ENCODE assay signal across 8 cellular contexts in genomic region chr19:3434630-3435553, GRCh38. TPM values are rescaled to one million over a fixed set of nuclear protein-coding genes. Genes with fewer than 3 reads are reported as not detected.
DNase-seq lines count a peak whose midpoint lies in the region; ATAC-seq and TF ChIP-seq lines count a peak whose summit lies in the region.

No MANE protein-coding gene starts in this region.

- peaks cover 4% of the 10 kb centered on the region for H3K9me3 Mint-ChIP-seq in activated naive CD8-positive, alpha-beta T cell treated with anti-CD3 and anti-CD28 coated beads, Interleukin-2, amount 10 ng/mL, durations not matched to agents 7 days and 5 days
- no peaks in the 10 kb centered on the region for H3K9me3 Mint-ChIP-seq in osteocyte (ENCODE audit: unreplicated experiment)

- peak overlapping the region; percentile 98 for H3K4me3 Mint-ChIP-seq in activated naive CD8-positive, alpha-beta T cell treated with anti-CD3 and anti-CD28 coated beads, Interleukin-2, amount 10 ng/mL, durations not matched to agents 7 days and 5 days
- H3K4me3 Mint-ChIP-seq in osteocyte (ENCODE audit: unreplicated experiment), result peak overlapping the region; percentile 95

- no peaks in the 10 kb centered on the region for H3K36me3 ChIP-seq in ES-I3 (ENCODE audit: insufficient read depth, low read length)
- peaks cover 49% of the 10 kb centered on the region for H3K36me3 ChIP-seq in SK-N-MC (ENCODE audit: insufficient read depth, low read length)
- H3K36me3 ChIP-seq in thoracic aorta, result peaks cover 36% of the 10 kb centered on the region

- H3K27me3 Mint-ChIP-seq in activated naive CD8-positive, alpha-beta T cell treated with anti-CD3 and anti-CD28 coated beads, Interleukin-2, amount 10 ng/mL, durations not matched to agents 7 days and 5 days, result no peaks in the 10 kb centered on the region
- H3K27me3 Mint-ChIP-seq in osteocyte (ENCODE audit: unreplicated experiment), result no peaks in the 10 kb centered on the region

- H3K4me1 ChIP-seq in ES-I3 (ENCODE audit: insufficient read depth, low read length) (no peaks in the 10 kb centered on the region), thoracic aorta (ENCODE audit: control insufficient read depth in 1 of 2, low read depth in 2 of 2) (peaks cover 19 to 50% of the 10 kb centered on the region in 2 donors)

- H3K4me1 Mint-ChIP-seq in activated naive CD8-positive, alpha-beta T cell treated with anti-CD3 and anti-CD28 coated beads, Interleukin-2, amount 10 ng/mL, durations not matched to agents 7 days and 5 days, result peaks cover 8% of the 10 kb centered on the region
- H3K4me1 Mint-ChIP-seq in osteocyte (ENCODE audit: unreplicated experiment), result peaks cover 14% of the 10 kb centered on the region

- intact Hi-C loops in Right ventricle myocardium inferior (cut with DNase I), result loop anchor here (2.0 to 5.0 kb wide), 2 partner anchors 24 to 108 kb away; no protein-coding TSS in a partner anchor

- H3K4me3 ChIP-seq in SK-N-MC (peak overlapping the region; percentile 96), thoracic aorta (peak overlapping the region; percentile 69)

- peaks cover 12% of the 10 kb centered on the region for H3K36me3 Mint-ChIP-seq in activated naive CD8-positive, alpha-beta T cell treated with anti-CD3 and anti-CD28 coated beads, Interleukin-2, amount 10 ng/mL, durations not matched to agents 7 days and 5 days
- peaks cover 14% of the 10 kb centered on the region for H3K36me3 Mint-ChIP-seq in osteocyte (ENCODE audit: unreplicated experiment)

- no peaks in the 10 kb centered on the region for H3K27me3 ChIP-seq in thoracic aorta (replicated peaks; ENCODE audit: insufficient read depth)

- DNase-seq in HCEC 1CT, result peak; percentile 96
- peak; percentile 96 for DNase-seq in NAMALWA (ENCODE audit: low spot score)
- peak; percentile 65 for DNase-seq in SK-N-MC (ENCODE audit: low read depth, low spot score)
- DNase-seq in activated naive CD8-positive, alpha-beta T cell treated with anti-CD3 and anti-CD28 coated beads, Interleukin-2, amount 10 ng/mL, durations not matched to agents 7 days and 5 days, result peak; percentile 98
- peak; percentile 98 for DNase-seq in Right ventricle myocardium inferior (ENCODE audit: missing footprints)
- DNase-seq in osteocyte (ENCODE audit: extremely low spot score, unreplicated experiment), result peak; percentile 99
- DNase-seq in thoracic aorta (ENCODE audit: low spot score), result peak; percentile 91

- H3K9me3 ChIP-seq in ES-I3 (ENCODE audit: control insufficient read depth, insufficient read depth, low read length) (no peaks in the 10 kb centered on the region), SK-N-MC (ENCODE audit: low read depth, low read length) (no peaks in the 10 kb centered on the region), thoracic aorta (no peaks in the 10 kb centered on the region)

- peak overlapping the region; percentile 89 for H3K27ac ChIP-seq in SK-N-MC
- peak overlapping the region; percentile 58 to 84 for H3K27ac ChIP-seq in thoracic aorta

- TF ChIP-seq CTCF in osteocyte (IDR thresholded peaks at IDR 0.05) (no peak), thoracic aorta (IDR thresholded peaks at IDR 0.05) (no peak)

- POLR2A ChIA-PET in activated naive CD8-positive, alpha-beta T cell treated with anti-CD3 and anti-CD28 coated beads, Interleukin-2, amount 10 ng/mL, durations not matched to agents 7 days and 5 days (lab: Charles Lee), result interaction anchor here (0.9 to 1.2 kb wide), 4 partner anchors 8 to 457 kb away, joined by 3 to 8 read pairs (median 3); partner anchors contain the start of genes MRPL54 and TLE6

- H3K9ac ChIP-seq in ES-I3 (ENCODE audit: low read depth, low read length) (peak overlapping the region; percentile 75), SK-N-MC (ENCODE audit: insufficient read length) (peak overlapping the region; percentile 90)

- peak overlapping the region; percentile 98 for H3K27ac Mint-ChIP-seq in activated naive CD8-positive, alpha-beta T cell treated with anti-CD3 and anti-CD28 coated beads, Interleukin-2, amount 10 ng/mL, durations not matched to agents 7 days and 5 days
- peak overlapping the region; percentile 100 for H3K27ac Mint-ChIP-seq in osteocyte (ENCODE audit: unreplicated experiment)

- ATAC-seq in activated naive CD8-positive, alpha-beta T cell treated with anti-CD3 and anti-CD28 coated beads, Interleukin-2, amount 10 ng/mL, durations not matched to agents 7 days and 5 days (ENCODE audit: low read depth), result peak; percentile 95
- peak; percentile 94 for ATAC-seq in Right ventricle myocardium inferior
- peak; percentile 82 for ATAC-seq in thoracic aorta (ENCODE audit: insufficient number of reproducible peaks, low FRiP score, low read depth)

RNA-seq across cellular contexts. Expression of gene SMIM24, which starts 45.4 kb away (rescaled TPM):
- total RNA-seq in activated naive CD8-positive, alpha-beta T cell treated with anti-CD3 and anti-CD28 coated beads, Interleukin-2, amount 10 ng/mL, durations not matched to agents 7 days and 5 days, result 1 to 10 TPM; 5.2 to 6.0 TPM
- not detected for total RNA-seq in Right ventricle myocardium inferior
- not detected in 2 replicates for total RNA-seq in osteocyte
- not detected for total RNA-seq in thoracic aorta

RNA-seq across cellular contexts. Expression of gene SMIM44, which starts 48.3 kb away (rescaled TPM):
- total RNA-seq in activated naive CD8-positive, alpha-beta T cell treated with anti-CD3 and anti-CD28 coated beads, Interleukin-2, amount 10 ng/mL, durations not matched to agents 7 days and 5 days, result not detected
- total RNA-seq in Right ventricle myocardium inferior, result not detected
- total RNA-seq in osteocyte, result not detected in 2 replicates
- total RNA-seq in thoracic aorta, result not detected

Comparison
In these comparisons a context has a peak if more than half of its experiments do, and no peak if none do; other contexts are left out.
1. Peak in every context shown above with its lines: DNase-seq, ATAC-seq, H3K4me3 ChIP-seq and H3K27ac ChIP-seq.